Comparison of ENCODE assay signal across 8 cellular contexts in genomic region chr7:82740246-82740848, GRCh38.
DNase-seq lines count a peak whose midpoint lies in the region; ATAC-seq and TF ChIP-seq lines count a peak whose summit lies in the region.

No MANE protein-coding gene starts in this region.

- H3K27ac Mint-ChIP-seq in activated CD8-positive, alpha-beta T cell treated with anti-CD3 and anti-CD28 coated beads for 36 hours: no peak overlapping the region

- no peaks in the 10 kb centered on the region for H3K36me3 ChIP-seq in kidney epithelial cell (ENCODE audit: control insufficient read depth, insufficient read depth, low read length)

- DNase-seq in AML-193 (lab: John Stamatoyannopoulos, UW): peak; percentile 48 to 61
- peak; percentile 20 for DNase-seq in NCI-H2081 treated with DMSO at 0.1 percent for 48 hours (lab: John Stamatoyannopoulos, UW)
- peak; percentile 53 for DNase-seq in activated CD8-positive, alpha-beta T cell treated with anti-CD3 and anti-CD28 coated beads for 36 hours
- DNase-seq in kidney epithelial cell (ENCODE audit: low read depth): no peak
- no peak for DNase-seq in ureter (ENCODE audit: low spot score)

- no peaks in the 10 kb centered on the region for H3K4me1 Mint-ChIP-seq in activated CD8-positive, alpha-beta T cell treated with anti-CD3 and anti-CD28 coated beads for 36 hours (ENCODE audit: low read depth)

- no peaks in the 10 kb centered on the region for H3K9me3 Mint-ChIP-seq in activated CD8-positive, alpha-beta T cell treated with anti-CD3 and anti-CD28 coated beads for 36 hours

- intact Hi-C loops in activated CD8-positive, alpha-beta T cell treated with anti-CD3 and anti-CD28 coated beads for 36 hours (cut with micrococcal nuclease): no loop called here

- ATAC-seq in GM18867 (IDR thresholded peaks at IDR 0.05; ENCODE audit: unreplicated experiment) (peak; percentile 70), HG02852 (IDR thresholded peaks at IDR 0.05; ENCODE audit: unreplicated experiment) (no peak), HG03108 (IDR thresholded peaks at IDR 0.05; ENCODE audit: unreplicated experiment) (no peak)
- no peak for ATAC-seq in activated CD8-positive, alpha-beta T cell treated with anti-CD3 and anti-CD28 coated beads for 36 hours

- CTCF ChIA-PET in activated CD8-positive, alpha-beta T cell treated with anti-CD3 and anti-CD28 coated beads for 36 hours (lab: Charles Lee): interaction anchor here (0.9 to 2.3 kb wide), 3 partner anchors 10 to 131 kb away, joined by 3 to 7 read pairs (median 3); no protein-coding TSS in a partner anchor

- H3K4me3 Mint-ChIP-seq in activated CD8-positive, alpha-beta T cell treated with anti-CD3 and anti-CD28 coated beads for 36 hours: no peak overlapping the region

- H3K4me3 ChIP-seq in kidney epithelial cell (ENCODE audit: low read depth, low read length): no peak overlapping the region

- peak; percentile 43 for TF ChIP-seq CTCF in activated CD8-positive, alpha-beta T cell treated with anti-CD3 and anti-CD28 coated beads for 36 hours (IDR thresholded peaks at IDR 0.05)
- peak; percentile 85 for TF ChIP-seq CTCF in kidney epithelial cell (IDR thresholded peaks at IDR 0.05; ENCODE audit: insufficient read depth, low read length, poor library complexity, severe bottlenecking)

- no peaks in the 10 kb centered on the region for H3K27me3 ChIP-seq in kidney epithelial cell (ENCODE audit: control insufficient read depth, insufficient read depth, low read length)

- H3K27me3 Mint-ChIP-seq in activated CD8-positive, alpha-beta T cell treated with anti-CD3 and anti-CD28 coated beads for 36 hours: no peaks in the 10 kb centered on the region

- POLR2A ChIA-PET in activated CD8-positive, alpha-beta T cell treated with anti-CD3 and anti-CD28 coated beads for 36 hours (lab: Charles Lee): no interaction called here

- no peaks in the 10 kb centered on the region for H3K36me3 Mint-ChIP-seq in activated CD8-positive, alpha-beta T cell treated with anti-CD3 and anti-CD28 coated beads for 36 hours (ENCODE audit: low read depth)

Comparison
In these comparisons a context has a peak if more than half of its experiments do, and no peak if none do; other contexts are left out.
1. DNase-seq: peak in AML-193 (2 of 2), NCI-H2081 treated with DMSO at 0.1 percent for 48 hours (single experiment) and activated CD8-positive, alpha-beta T cell treated with anti-CD3 and anti-CD28 coated beads for 36 hours (single experiment); none in kidney epithelial cell (single experiment) and ureter (single experiment).